ENCODE assay signal across 8 cellular contexts in the genomic region with DNA sequence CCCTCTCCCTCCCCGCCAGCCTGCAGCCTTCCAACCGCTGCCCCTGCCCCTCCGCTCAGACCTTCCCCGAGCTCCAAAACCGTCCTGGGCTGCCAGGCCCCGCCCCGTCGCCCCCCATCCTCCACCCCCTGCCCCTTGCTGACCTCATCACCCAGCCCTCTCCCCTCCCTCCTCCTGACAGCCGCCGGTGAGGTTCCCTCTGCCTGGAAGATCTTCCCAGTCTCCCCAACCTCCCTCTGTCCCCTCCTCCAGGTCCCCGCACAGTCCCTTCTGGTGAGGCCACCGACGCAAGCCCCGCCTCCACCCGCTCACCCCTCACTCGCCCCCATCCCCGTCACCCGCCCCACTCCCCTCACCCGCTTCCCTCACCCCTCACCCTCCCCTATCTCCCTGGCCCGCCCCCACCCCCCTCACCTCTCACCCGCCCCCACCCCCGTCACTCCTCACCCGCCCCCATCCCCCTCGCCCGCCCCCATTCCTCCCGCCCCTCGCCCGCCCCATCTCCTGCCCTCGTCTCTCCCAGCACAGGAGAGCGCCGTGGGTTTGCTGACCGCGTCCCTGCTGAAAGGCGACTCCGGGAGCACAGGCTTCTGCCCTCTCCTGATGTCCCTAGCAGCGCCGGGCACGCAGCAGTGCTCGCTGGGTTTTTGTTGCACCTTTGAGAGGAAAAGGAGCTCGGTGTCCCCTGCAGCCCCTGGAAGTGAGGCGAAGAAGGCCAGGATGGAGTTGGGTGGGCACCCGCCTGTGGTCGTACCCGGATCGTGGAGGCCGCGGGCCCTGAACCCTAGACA. TPM values are rescaled to one million over a fixed set of nuclear protein-coding genes. Genes with fewer than 3 reads are reported as not detected.
DNase-seq lines count a peak whose midpoint lies in the region; ATAC-seq and TF ChIP-seq lines count a peak whose summit lies in the region.

No MANE protein-coding gene starts in this region.

- H3K9me3 Mint-ChIP-seq in glutamatergic neuron (ENCODE audit: unreplicated experiment), result peaks cover 7% of the 10 kb centered on the region

- peaks cover 18% of the 10 kb centered on the region for H3K27me3 ChIP-seq in HUES64 (ENCODE audit: insufficient read depth, low read length)
- no peaks in the 10 kb centered on the region for H3K27me3 ChIP-seq in rectal smooth muscle tissue (ENCODE audit: control insufficient read depth, insufficient read depth, low read length)

- peak; percentile 28 for DNase-seq in ELR (ENCODE audit: low read depth)
- DNase-seq in activated CD4-positive, alpha-beta T cell treated with anti-CD3 and anti-CD28 coated beads, Interleukin-2, amount 50 U/mL, for 1 hour, result peak; percentile 17
- peak; percentile 88 for DNase-seq in glutamatergic neuron
- no peak for DNase-seq in NCI-H226

- H3K36me3 Mint-ChIP-seq in glutamatergic neuron (ENCODE audit: unreplicated experiment), result no peaks in the 10 kb centered on the region

- H3K4me1 ChIP-seq in HUES64 (ENCODE audit: insufficient read depth, low read length) (0 out of 2 replicates have a peak, but pooled peaks cover 4% of the 10 kb centered on the region), rectal smooth muscle tissue (ENCODE audit: control insufficient read depth, insufficient read depth, low read length) (peaks cover 12% of the 10 kb centered on the region)

- peaks cover 9% of the 10 kb centered on the region for H3K4me1 Mint-ChIP-seq in glutamatergic neuron (ENCODE audit: low read depth, unreplicated experiment)

- no peaks in the 10 kb centered on the region for H3K36me3 ChIP-seq in HUES64 (ENCODE audit: insufficient read depth, low read length)
- H3K36me3 ChIP-seq in rectal smooth muscle tissue (ENCODE audit: control insufficient read depth, insufficient read depth, low read length), result no peaks in the 10 kb centered on the region

- H3K4me3 Mint-ChIP-seq in glutamatergic neuron (ENCODE audit: unreplicated experiment), result peak overlapping the region; percentile 92

- H3K9me3 ChIP-seq in HUES64 (ENCODE audit: insufficient read depth, low read depth, low read length), result no peaks in the 10 kb centered on the region

- H3K27ac Mint-ChIP-seq in glutamatergic neuron (ENCODE audit: unreplicated experiment), result peak overlapping the region; percentile 68

- H3K27ac ChIP-seq in HUES64 (ENCODE audit: low read depth, low read length) (peak overlapping the region; percentile 93; the same call in 1 of the 2 replicates), rectal smooth muscle tissue (ENCODE audit: low read depth, low read length) (no peak overlapping the region)

- no peak for ATAC-seq in HG03280 (IDR thresholded peaks at IDR 0.05; ENCODE audit: unreplicated experiment)
- no peak for ATAC-seq in GM21381 (IDR thresholded peaks at IDR 0.05; ENCODE audit: unreplicated experiment)

- H3K4me3 ChIP-seq in HUES64 (ENCODE audit: low read length) (peak overlapping the region; percentile 87), rectal smooth muscle tissue (ENCODE audit: low read length) (peak overlapping the region; percentile 60)

- TF ChIP-seq CTCF in glutamatergic neuron (IDR thresholded peaks at IDR 0.05; ENCODE audit: partially characterized antibody, unreplicated experiment), result no peak

- H3K27me3 Mint-ChIP-seq in glutamatergic neuron (ENCODE audit: unreplicated experiment), result peaks cover 11% of the 10 kb centered on the region

- WGBS in HUES64, result under 1% methylated on average over 33 of the region's 47 CpGs

- H3K9ac ChIP-seq in HUES64 (ENCODE audit: low read depth, low read length), result peak overlapping the region; percentile 67
- H3K9ac ChIP-seq in rectal smooth muscle tissue (ENCODE audit: low read length), result no peak overlapping the region

RNA-seq across cellular contexts. Expression of a gene that starts 16.4 kb away (rescaled TPM):
- polyA plus RNA-seq in HUES64 (2013, experiment 1 of 2), result not detected
- not detected for polyA plus RNA-seq in HUES64 (2013, experiment 2 of 2)
- total RNA-seq in glutamatergic neuron (ENCODE audit: unreplicated experiment), result not detected

RNA-seq across cellular contexts. Expression of a gene that starts 27.7 kb away (rescaled TPM):
- polyA plus RNA-seq in HUES64 (2013, experiment 1 of 2), result 25.7 TPM
- polyA plus RNA-seq in HUES64 (2013, experiment 2 of 2), result 34.5 TPM
- 170 TPM for total RNA-seq in glutamatergic neuron (ENCODE audit: unreplicated experiment)

RNA-seq across cellular contexts. Expression of a gene that starts 41.4 kb away (rescaled TPM):
- polyA plus RNA-seq in HUES64 (2013, experiment 1 of 2), result 11.1 TPM
- 12.7 TPM for polyA plus RNA-seq in HUES64 (2013, experiment 2 of 2)
- 28.0 TPM for total RNA-seq in glutamatergic neuron (ENCODE audit: unreplicated experiment)
